Comparison of ENCODE assay signal across 22 cellular contexts in the genomic region with DNA sequence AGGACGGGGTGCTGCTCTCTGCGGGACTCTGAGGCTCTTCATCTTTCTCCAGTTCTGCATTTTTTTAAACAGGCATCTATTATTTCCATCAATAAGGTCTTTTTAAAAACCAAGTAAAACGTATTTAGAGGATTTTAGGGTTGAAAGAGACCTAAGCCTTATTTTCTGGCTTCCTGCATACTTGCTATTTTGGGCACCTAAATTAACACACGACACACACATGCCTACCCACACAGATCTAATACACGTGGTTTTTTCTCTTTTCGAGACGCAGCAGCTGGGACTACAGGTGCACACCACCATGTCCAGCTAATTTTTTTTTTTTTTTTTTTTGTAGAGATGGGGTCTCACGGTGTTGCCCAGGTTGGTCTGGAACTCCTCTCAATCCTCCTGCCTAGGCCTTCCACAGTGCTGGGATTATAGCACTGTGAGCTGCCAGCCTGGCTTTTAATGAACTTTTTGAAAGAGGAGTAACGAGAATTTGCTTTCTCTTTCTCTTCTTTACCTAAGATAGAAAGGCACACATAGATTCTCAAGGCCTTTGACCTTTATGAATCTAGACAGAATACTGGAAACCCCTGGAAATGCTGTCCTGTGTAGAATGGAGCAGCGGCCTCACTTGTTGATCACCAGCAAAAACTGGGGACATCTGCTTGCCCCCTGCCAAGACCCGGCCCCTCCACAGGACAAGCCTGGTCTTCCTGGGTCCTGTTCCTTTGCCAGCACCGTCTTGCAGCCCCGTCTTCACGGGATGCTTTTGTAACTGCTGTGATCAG. TPM values are rescaled to one million over a fixed set of nuclear protein-coding genes. Genes with fewer than 3 reads are reported as not detected.
A peak's percentile ranks its signal among the peaks of the same experiment; 100 is the strongest.
DNase-seq lines count a peak whose midpoint lies in the region; ATAC-seq and TF ChIP-seq lines count a peak whose summit lies in the region.
"Had no signal": no experiment of that assay in that cellular context is flagged by ENCODE, and none has a peak within 500 bp of the region (broad histone marks: within the 10 kb centered on the region; RNA-seq: fewer than 3 reads in every experiment).

No MANE protein-coding gene starts in this region.

- peak overlapping the region; percentile 13 for H3K27ac Mint-ChIP-seq in activated CD4-positive, alpha-beta T cell treated with anti-CD3 and anti-CD28 coated beads for 36 hours
- H3K27ac Mint-ChIP-seq in activated CD8-positive, alpha-beta T cell treated with anti-CD3 and anti-CD28 coated beads, Interleukin-2, amount 10 ng/mL, durations not matched to agents 7 days and 5 days = peak overlapping the region; percentile 9
- H3K27ac Mint-ChIP-seq in naive thymus-derived CD8-positive, alpha-beta T cell = peak overlapping the region in 9 of 10 donors; percentile 60 to 94 (median 89)
- H3K27ac Mint-ChIP-seq: WTC11 had no signal

- TF ChIP-seq CTCF in GM12865 (IDR thresholded peaks at IDR 0.05; ENCODE audit: insufficient read depth, low read depth, low read length, missing control alignments) = no peak

- H4K20me1 ChIP-seq in Karpas-422 (ENCODE audit: insufficient read depth, low read depth, low read length) = no peaks in the 10 kb centered on the region

- ATAC-seq in activated CD4-positive, alpha-beta T cell treated with anti-CD3 and anti-CD28 coated beads for 36 hours = no peak
- peak; percentile 22 for ATAC-seq in activated CD8-positive, alpha-beta T cell treated with anti-CD3 and anti-CD28 coated beads, Interleukin-2, amount 10 ng/mL, durations not matched to agents 7 days and 5 days
- ATAC-seq in naive thymus-derived CD8-positive, alpha-beta T cell = peak; percentile 64 to 82
- ATAC-seq: WTC11 had no signal

- no peak overlapping the region for H3K27ac ChIP-seq in Karpas-422 (ENCODE audit: low read length)
- H3K27ac ChIP-seq: A549, suprapubic skin had no signal

- POLR2A ChIA-PET in activated CD4-positive, alpha-beta T cell treated with anti-CD3 and anti-CD28 coated beads for 36 hours (lab: Charles Lee) = interaction anchor here (0.7 kb wide), 1 partner anchor 209 kb away, joined by 4 read pairs; no protein-coding TSS in a partner anchor
- POLR2A ChIA-PET in activated CD8-positive, alpha-beta T cell treated with anti-CD3 and anti-CD28 coated beads, Interleukin-2, amount 10 ng/mL, durations not matched to agents 7 days and 5 days (lab: Charles Lee) = interaction anchor here (0.6 to 1.1 kb wide), 2 partner anchors 15 to 19 kb away, joined by 4 to 5 read pairs; partner anchors contain the start of gene ZNF500
- POLR2A ChIA-PET in naive thymus-derived CD8-positive, alpha-beta T cell (lab: Charles Lee) = interaction anchor here (0.5 to 2.9 kb wide), 8 partner anchors 14 to 1284 kb away, joined by 3 to 26 read pairs (median 3); partner anchors contain the start of genes ANKS3, DNAAF8, ROGDI and ZNF500

- no peaks in the 10 kb centered on the region for H3K36me3 ChIP-seq in Karpas-422 (ENCODE audit: insufficient read depth, low read length)

- no peaks in the 10 kb centered on the region for H3K9me3 ChIP-seq in Karpas-422 (ENCODE audit: low read length)
- H3K9me3 ChIP-seq: A549, MG63, SK-N-SH, suprapubic skin had no signal

- H3K4me1 ChIP-seq in Karpas-422 (ENCODE audit: low read length) = no peaks in the 10 kb centered on the region
- H3K4me1 ChIP-seq: A549 had no signal

- no peak overlapping the region for H3K4me2 ChIP-seq in Karpas-422 (ENCODE audit: low read depth, low read length, poor library complexity, severe bottlenecking)
- H3K4me2 ChIP-seq: A549, SK-N-SH had no signal

- no peak for DNase-seq in activated CD4-positive, alpha-beta T cell treated with anti-CD3 and anti-CD28 coated beads for 36 hours
- DNase-seq in activated CD4-positive, alpha-beta T cell treated with anti-CD3 and anti-CD28 coated beads, Interleukin-2, amount 50 U/mL, for 48 hours = no peak
- peak; percentile 22 for DNase-seq in GM12865 (ENCODE audit: low read depth)
- no peak for DNase-seq in activated CD8-positive, alpha-beta T cell treated with anti-CD3 and anti-CD28 coated beads, Interleukin-2, amount 10 ng/mL, durations not matched to agents 7 days and 5 days
- DNase-seq in naive thymus-derived CD8-positive, alpha-beta T cell = peak in 2 of 10 donors; percentile 38 to 42
- no peak for DNase-seq in NCI-H82 treated with DMSO at 0.1 percent for 48 hours (lab: John Stamatoyannopoulos, UW; ENCODE audit: unreplicated experiment)
- DNase-seq in 8988T = no peak
- no peak for DNase-seq in Karpas-422
- DNase-seq: COR-L47, NCI-H1930, NCI-H510A treated with DMSO at 0.1 percent for 48 hours, SK-N-SH had no signal

- H3K27me3 Mint-ChIP-seq in activated CD4-positive, alpha-beta T cell treated with anti-CD3 and anti-CD28 coated beads for 36 hours = no peaks in the 10 kb centered on the region
- H3K27me3 Mint-ChIP-seq in activated CD8-positive, alpha-beta T cell treated with anti-CD3 and anti-CD28 coated beads, Interleukin-2, amount 10 ng/mL, durations not matched to agents 7 days and 5 days (ENCODE audit: low read depth) = no peaks in the 10 kb centered on the region
- no peaks in the 10 kb centered on the region for H3K27me3 Mint-ChIP-seq in naive thymus-derived CD8-positive, alpha-beta T cell

- H3K27me3 ChIP-seq in Karpas-422 (ENCODE audit: low read length) = no peaks in the 10 kb centered on the region
- H3K27me3 ChIP-seq: MG63, suprapubic skin had no signal

- H3K4me3 Mint-ChIP-seq in activated CD4-positive, alpha-beta T cell treated with anti-CD3 and anti-CD28 coated beads for 36 hours = no peak overlapping the region
- no peak overlapping the region for H3K4me3 Mint-ChIP-seq in activated CD8-positive, alpha-beta T cell treated with anti-CD3 and anti-CD28 coated beads, Interleukin-2, amount 10 ng/mL, durations not matched to agents 7 days and 5 days
- H3K4me3 Mint-ChIP-seq in naive thymus-derived CD8-positive, alpha-beta T cell = peak overlapping the region in 9 of 10 donors; percentile 39 to 89 (median 67)
- H3K4me3 Mint-ChIP-seq: WTC11 had no signal

- intact Hi-C loops in activated CD4-positive, alpha-beta T cell treated with anti-CD3 and anti-CD28 coated beads for 36 hours (cut with DNase I, micrococcal nuclease) = no loop called here

- peaks cover 5% of the 10 kb centered on the region for H3K36me3 Mint-ChIP-seq in activated CD4-positive, alpha-beta T cell treated with anti-CD3 and anti-CD28 coated beads for 36 hours (ENCODE audit: low read depth)
- H3K36me3 Mint-ChIP-seq in activated CD8-positive, alpha-beta T cell treated with anti-CD3 and anti-CD28 coated beads, Interleukin-2, amount 10 ng/mL, durations not matched to agents 7 days and 5 days (ENCODE audit: low read depth) = peaks cover 4% of the 10 kb centered on the region
- peaks cover 0 to 22% (median 0%) of the 10 kb centered on the region in 3 donors for H3K36me3 Mint-ChIP-seq in naive thymus-derived CD8-positive, alpha-beta T cell

- no peaks in the 10 kb centered on the region for H3K79me2 ChIP-seq in Karpas-422 (ENCODE audit: low read length)

- H3K9ac ChIP-seq in Karpas-422 (ENCODE audit: low read length) = no peak overlapping the region
- H3K9ac ChIP-seq: SK-N-SH had no signal

- H3K4me1 Mint-ChIP-seq in activated CD4-positive, alpha-beta T cell treated with anti-CD3 and anti-CD28 coated beads for 36 hours = peaks cover 6% of the 10 kb centered on the region
- H3K4me1 Mint-ChIP-seq in activated CD8-positive, alpha-beta T cell treated with anti-CD3 and anti-CD28 coated beads, Interleukin-2, amount 10 ng/mL, durations not matched to agents 7 days and 5 days (ENCODE audit: low read depth) = peaks cover 26% of the 10 kb centered on the region
- H3K4me1 Mint-ChIP-seq in naive thymus-derived CD8-positive, alpha-beta T cell = peaks cover 12 to 28% (median 21%) of the 10 kb centered on the region in 4 donors

- H2AFZ ChIP-seq in Karpas-422 (ENCODE audit: low read length) = no peak overlapping the region

- H3K4me3 ChIP-seq in GM12865 (ENCODE audit: low read depth, low read length) = no peak overlapping the region
- H3K4me3 ChIP-seq in Karpas-422 (ENCODE audit: low read length) = no peak overlapping the region
- H3K4me3 ChIP-seq: A549, MG63, suprapubic skin had no signal

- CTCF ChIA-PET in activated CD4-positive, alpha-beta T cell treated with anti-CD3 and anti-CD28 coated beads for 36 hours (lab: Charles Lee) = no interaction called here
- CTCF ChIA-PET in activated CD8-positive, alpha-beta T cell treated with anti-CD3 and anti-CD28 coated beads, Interleukin-2, amount 10 ng/mL, durations not matched to agents 7 days and 5 days (lab: Charles Lee) = no interaction called here

- no peaks in the 10 kb centered on the region for H3K9me3 Mint-ChIP-seq in activated CD4-positive, alpha-beta T cell treated with anti-CD3 and anti-CD28 coated beads for 36 hours (ENCODE audit: low read depth)
- no peaks in the 10 kb centered on the region for H3K9me3 Mint-ChIP-seq in activated CD8-positive, alpha-beta T cell treated with anti-CD3 and anti-CD28 coated beads, Interleukin-2, amount 10 ng/mL, durations not matched to agents 7 days and 5 days (ENCODE audit: insufficient read depth)
- H3K9me3 Mint-ChIP-seq in naive thymus-derived CD8-positive, alpha-beta T cell = no peaks in the 10 kb centered on the region
- H3K9me3 Mint-ChIP-seq: WTC11 had no signal

- H3K9me2 ChIP-seq in Karpas-422 (replicated peaks; ENCODE audit: insufficient read depth, low read length) = no peaks in the 10 kb centered on the region
- H3K9me2 ChIP-seq: SK-N-SH had no signal

RNA-seq across cellular contexts. Expression of gene DNAAF8, which starts 13.8 kb away (rescaled TPM):
- total RNA-seq in activated CD4-positive, alpha-beta T cell treated with anti-CD3 and anti-CD28 coated beads for 36 hours = under 1 TPM; 0.11 to 0.16 TPM
- under 1 TPM; 0.39 to 0.68 TPM for total RNA-seq in activated CD8-positive, alpha-beta T cell treated with anti-CD3 and anti-CD28 coated beads, Interleukin-2, amount 10 ng/mL, durations not matched to agents 7 days and 5 days
- total RNA-seq in naive thymus-derived CD8-positive, alpha-beta T cell = under 1 TPM; 0.26 to 0.30 TPM
- under 1 TPM in 2 of 3 donors, not detected in 1; 0.34 to 0.48 TPM for polyA plus RNA-seq in naive thymus-derived CD8-positive, alpha-beta T cell
- 0.22 and 3.7 TPM in 2 replicates for total RNA-seq in Karpas-422 (2014; rRNA removed; shearing (Covaris generic); ENCODE audit: low replicate concordance)
- total RNA-seq: G401 had no signal

RNA-seq across cellular contexts. Expression of gene ANKS3, which starts 14.0 kb away (rescaled TPM):
- total RNA-seq in activated CD4-positive, alpha-beta T cell treated with anti-CD3 and anti-CD28 coated beads for 36 hours = 10 to 100 TPM; 12.1 to 14.1 TPM
- total RNA-seq in activated CD8-positive, alpha-beta T cell treated with anti-CD3 and anti-CD28 coated beads, Interleukin-2, amount 10 ng/mL, durations not matched to agents 7 days and 5 days = 10 to 100 TPM; 17.0 to 17.2 TPM
- total RNA-seq in naive thymus-derived CD8-positive, alpha-beta T cell = 10 to 100 TPM; 31.5 to 37.0 TPM
- polyA plus RNA-seq in naive thymus-derived CD8-positive, alpha-beta T cell = 1 to 10 TPM; 4.3 to 9.0 (median 4.5) TPM
- total RNA-seq in Karpas-422 (2014; rRNA removed; shearing (Covaris generic); ENCODE audit: low replicate concordance) = 6.4 and 16.8 TPM in 2 replicates

RNA-seq across cellular contexts. Expression of gene ZNF500, which starts 18.9 kb away (rescaled TPM):
- total RNA-seq in activated CD4-positive, alpha-beta T cell treated with anti-CD3 and anti-CD28 coated beads for 36 hours = 10 to 100 TPM; 10.3 to 11.6 TPM
- total RNA-seq in activated CD8-positive, alpha-beta T cell treated with anti-CD3 and anti-CD28 coated beads, Interleukin-2, amount 10 ng/mL, durations not matched to agents 7 days and 5 days = 10 to 100 TPM; 14.0 to 14.9 TPM
- 10 to 100 TPM; 29.1 to 34.7 TPM for total RNA-seq in naive thymus-derived CD8-positive, alpha-beta T cell
- 10 to 100 TPM; 14.3 to 17.3 (median 16.8) TPM for polyA plus RNA-seq in naive thymus-derived CD8-positive, alpha-beta T cell
- total RNA-seq in Karpas-422 (2014; rRNA removed; shearing (Covaris generic); ENCODE audit: low replicate concordance) = 4.9 and 11.9 TPM in 2 replicates

RNA-seq across cellular contexts. Expression of gene SEPTIN12, which starts 40.1 kb away (rescaled TPM):
- total RNA-seq in activated CD4-positive, alpha-beta T cell treated with anti-CD3 and anti-CD28 coated beads for 36 hours = not detected
- total RNA-seq in activated CD8-positive, alpha-beta T cell treated with anti-CD3 and anti-CD28 coated beads, Interleukin-2, amount 10 ng/mL, durations not matched to agents 7 days and 5 days = not detected
- not detected for total RNA-seq in naive thymus-derived CD8-positive, alpha-beta T cell
- not detected for polyA plus RNA-seq in naive thymus-derived CD8-positive, alpha-beta T cell
- not detected in 2 replicates for total RNA-seq in Karpas-422 (2014; rRNA removed; shearing (Covaris generic); ENCODE audit: low replicate concordance)
- total RNA-seq: G401, HT-29, mesenteric fat pad, osteocyte, suprapubic skin, WTC11 had no signal
- polyA plus RNA-seq: keratinocyte had no signal

RNA-seq across cellular contexts. Expression of gene SMIM22, which starts 47.1 kb away (rescaled TPM):
- not detected for total RNA-seq in activated CD4-positive, alpha-beta T cell treated with anti-CD3 and anti-CD28 coated beads for 36 hours
- total RNA-seq in activated CD8-positive, alpha-beta T cell treated with anti-CD3 and anti-CD28 coated beads, Interleukin-2, amount 10 ng/mL, durations not matched to agents 7 days and 5 days = not detected
- total RNA-seq in naive thymus-derived CD8-positive, alpha-beta T cell = not detected
- not detected for polyA plus RNA-seq in naive thymus-derived CD8-positive, alpha-beta T cell
- total RNA-seq in Karpas-422 (2014; rRNA removed; shearing (Covaris generic); ENCODE audit: low replicate concordance) = not detected in 2 replicates
- total RNA-seq: astrocyte, G401, mesenteric fat pad, osteocyte, WTC11 had no signal
- polyA plus RNA-seq: A549, SK-N-SH had no signal

Comparison
In these comparisons a context has a peak if more than half of its experiments do, and no peak if none do; other contexts are left out.
1. H3K27ac Mint-ChIP-seq: peak in every context shown above with its lines; median percentile 89 in naive thymus-derived CD8-positive, alpha-beta T cell; 13 in activated CD4-positive, alpha-beta T cell treated with anti-CD3 and anti-CD28 coated beads for 36 hours; 9 in activated CD8-positive, alpha-beta T cell treated with anti-CD3 and anti-CD28 coated beads, Interleukin-2, amount 10 ng/mL, durations not matched to agents 7 days and 5 days.
2. H3K4me3 Mint-ChIP-seq: peak in naive thymus-derived CD8-positive, alpha-beta T cell (9 of 10); none in activated CD4-positive, alpha-beta T cell treated with anti-CD3 and anti-CD28 coated beads for 36 hours (single experiment) and activated CD8-positive, alpha-beta T cell treated with anti-CD3 and anti-CD28 coated beads, Interleukin-2, amount 10 ng/mL, durations not matched to agents 7 days and 5 days (single experiment).